8 cellular contexts compared by ENCODE assay signal in genomic region chr14:30322819-30323218, GRCh38.
"Had no signal": no experiment of that assay in that cellular context is flagged by ENCODE, and none has a peak within 500 bp of the region (broad histone marks: within the 10 kb centered on the region; RNA-seq: fewer than 3 reads in every experiment).

No MANE protein-coding gene starts in this region.

- DNase-seq: GOT3, H9, HCEC 1CT, Karpas-422, KBM-7 had no signal

- H3K4me3 Mint-ChIP-seq: H9, IgD-negative memory B cell had no signal

- ATAC-seq: HepG2 had no signal

- H3K9ac ChIP-seq: KMS-11 had no signal

- H3K4me1 Mint-ChIP-seq: IgD-negative memory B cell had no signal

- H3K27me3 Mint-ChIP-seq: IgD-negative memory B cell had no signal

- H3K27ac Mint-ChIP-seq: H9, IgD-negative memory B cell had no signal

- H3K36me3 Mint-ChIP-seq: IgD-negative memory B cell had no signal

- H3K27ac ChIP-seq: KMS-11 had no signal
